Comparison of ENCODE assay signal across 9 cellular contexts in the genomic region with DNA sequence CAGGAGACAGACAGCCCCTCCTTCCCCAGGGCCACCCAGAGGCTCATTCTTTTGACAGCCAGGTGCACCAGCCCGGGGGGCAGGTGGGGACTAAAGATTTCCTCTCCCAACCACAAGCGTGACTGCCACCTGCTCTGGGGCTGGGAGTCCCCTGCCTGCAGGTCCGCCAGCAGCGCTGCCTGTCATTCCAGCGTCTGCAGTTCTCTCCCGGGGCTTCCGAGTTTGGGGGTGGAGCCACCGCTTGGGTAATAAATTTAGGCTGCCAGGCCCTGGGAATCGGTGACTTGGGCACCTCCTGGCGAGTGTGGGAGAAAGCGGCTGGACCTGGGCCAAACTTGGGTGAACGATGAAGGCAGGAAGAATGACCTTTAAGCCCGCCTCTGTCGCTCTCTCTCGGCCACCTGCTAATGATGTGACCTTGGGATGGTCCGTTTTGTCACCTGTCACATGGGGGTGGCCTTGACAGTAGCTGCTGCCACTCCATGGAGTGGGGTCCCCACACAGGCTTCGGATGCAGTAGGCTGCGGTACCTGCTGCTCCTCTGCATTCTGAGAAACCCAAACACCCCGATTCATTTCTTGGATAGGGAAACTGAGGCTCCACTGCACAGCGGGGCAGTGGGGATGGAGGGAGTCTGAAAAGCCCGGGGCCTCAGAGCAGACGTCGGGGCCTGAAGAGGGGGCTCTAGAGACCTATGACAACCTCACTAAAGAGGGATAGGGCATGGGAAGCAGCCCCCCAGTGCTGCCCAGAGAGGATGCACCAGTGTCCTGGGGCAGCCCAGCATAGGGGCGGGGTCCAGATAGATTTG. TPM values are rescaled to one million over a fixed set of nuclear protein-coding genes. Genes with fewer than 3 reads are reported as not detected.
DNase-seq lines count a peak whose midpoint lies in the region; ATAC-seq, FAIRE-seq and TF ChIP-seq lines count a peak whose summit lies in the region.
"Had no signal": no experiment of that assay in that cellular context is flagged by ENCODE, and none has a peak within 500 bp of the region (broad histone marks: within the 10 kb centered on the region; RNA-seq: fewer than 3 reads in every experiment).

No MANE protein-coding gene starts in this region.

- H3K27me3 ChIP-seq in left ventricle myocardium inferior (ENCODE audit: low read depth) (peaks cover 53% of the 10 kb centered on the region), spleen (replicated peaks in 1 of 7) (peaks cover 0 to 50% (median 21%) of the 10 kb centered on the region in 7 donors)

- WGBS in A549 (ENCODE audit: missing lambda C conversion rate), result 53% methylated on average over 4 of the region's 24 CpGs
- 14 to 21% (median 18%) methylated on average over 22 to 24 of the region's 24 CpGs for whole genome bisulfite sequencing in spleen, 5 donors

- TF ChIP-seq EP300 in A549 (IDR thresholded peaks at IDR 0.05), result no peak

- H3K27me3 Mint-ChIP-seq in activated T-cell treated with anti-CD3 and anti-CD28 coated beads, Interleukin-2, amount 50 U/mL, for 72 hours (ENCODE audit: low read depth), result no peaks in the 10 kb centered on the region

- ATAC-seq in A549 (peak; percentile 22 to 36; a peak in 3 of 6 replicates), HG02840 (IDR thresholded peaks at IDR 0.05; ENCODE audit: low FRiP score, unreplicated experiment) (no peak), GM21723 (IDR thresholded peaks at IDR 0.05; ENCODE audit: unreplicated experiment) (no peak)
- ATAC-seq in activated T-cell treated with anti-CD3 and anti-CD28 coated beads, Interleukin-2, amount 50 U/mL, for 72 hours (replicated peaks in 1 of 2), result no peak

- H3K4me3 Mint-ChIP-seq in activated T-cell treated with anti-CD3 and anti-CD28 coated beads, Interleukin-2, amount 50 U/mL, for 72 hours, result peak overlapping the region; percentile 98 to 100

- POLR2A ChIA-PET in A549 (lab: Yijun Ruan, JAX), result interaction anchor here (1.3 to 2.7 kb wide), 2 partner anchors 19 to 77 kb away, joined by 7 to 42 read pairs; partner anchors contain the start of genes NDUFA11 and VMAC

- H3K4me2 ChIP-seq in A549, result peak overlapping the region; percentile 89

- peak overlapping the region; percentile 99 for H3K27ac Mint-ChIP-seq in activated T-cell treated with anti-CD3 and anti-CD28 coated beads, Interleukin-2, amount 50 U/mL, for 72 hours

- H3K4me1 ChIP-seq in A549, result peaks cover 26% of the 10 kb centered on the region
- peaks cover 31% of the 10 kb centered on the region for H3K4me1 ChIP-seq in left ventricle myocardium inferior
- peaks cover 4 to 32% (median 25%) of the 10 kb centered on the region in 6 donors for H3K4me1 ChIP-seq in spleen

- peaks cover 8% of the 10 kb centered on the region for H3K4me1 Mint-ChIP-seq in activated T-cell treated with anti-CD3 and anti-CD28 coated beads, Interleukin-2, amount 50 U/mL, for 72 hours (ENCODE audit: low read depth)

- DNase-seq in A549 (ENCODE audit: low read depth in 1 of 2, low spot score in 1 of 2) (peak; percentile 65 to 70), GM19238 (ENCODE audit: insufficient read length, low spot score) (peak; percentile 53), NCI-H2196 (lab: John Stamatoyannopoulos, UW; ENCODE audit: unreplicated experiment) (peak; percentile 93), left ventricle myocardium inferior (peak; percentile 66), spleen (peak; percentile 77)
- DNase-seq in activated T-cell treated with anti-CD3 and anti-CD28 coated beads, Interleukin-2, amount 50 U/mL, for 72 hours, result peak; percentile 13 to 22

- TF ChIP-seq CTCF in A549 (IDR thresholded peaks at IDR 0.05) (no peak; the same call in 2 of the 3 replicates), left ventricle myocardium inferior (IDR thresholded peaks at IDR 0.05; ENCODE audit: borderline replicate concordance) (peak; percentile 26), spleen (IDR thresholded peaks at IDR 0.05 in 8 of 11, conservative IDR thresholded peaks at IDR 0.05 in 3 of 11) (no peak)

- intact Hi-C loops in left ventricle myocardium inferior (cut with micrococcal nuclease), result no loop called here
- intact Hi-C loops in spleen (cut with DNase I; ENCODE audit: low total_unique reads), result no loop called here

- no peak for FAIRE-seq in A549 (lab: Jason Lieb, UNC)

- H3K27ac ChIP-seq in A549 (peak overlapping the region; percentile 91 to 98), left ventricle myocardium inferior (replicated peaks) (peak overlapping the region; percentile 79), spleen (peak overlapping the region in 3 of 8 donors; percentile 5 to 85 (median 79))
- H3K27ac ChIP-seq: thoracic aorta had no signal

- H3K4me3 ChIP-seq in A549, result peak overlapping the region; percentile 64
- peak overlapping the region; percentile 61 for H3K4me3 ChIP-seq in left ventricle myocardium inferior
- H3K4me3 ChIP-seq in spleen, result peak overlapping the region in 2 of 8 donors; percentile 45 to 73

- H3K9me3 Mint-ChIP-seq in activated T-cell treated with anti-CD3 and anti-CD28 coated beads, Interleukin-2, amount 50 U/mL, for 72 hours, result no peaks in the 10 kb centered on the region

- H3K9me3 ChIP-seq in A549 (no peaks in the 10 kb centered on the region), left ventricle myocardium inferior (replicated peaks) (no peaks in the 10 kb centered on the region), spleen (peaks cover 0 to 4% (median 0%) of the 10 kb centered on the region in 8 donors)
- H3K9me3 ChIP-seq: thoracic aorta had no signal

- CTCF ChIA-PET in A549 (lab: Yijun Ruan, JAX), result interaction anchor here (0.7 to 8.5 kb wide), 3 partner anchors 23 to 65 kb away, joined by 3 to 74 read pairs (median 4); partner anchors contain the start of gene NRTN

- no peaks in the 10 kb centered on the region for H3K36me3 ChIP-seq in left ventricle myocardium inferior
- no peaks in the 10 kb centered on the region for H3K36me3 ChIP-seq in spleen
- H3K36me3 ChIP-seq: thoracic aorta had no signal

- no peak for TF ChIP-seq POLR2A in A549 (IDR thresholded peaks at IDR 0.05; ENCODE audit: low read length)
- no peak for TF ChIP-seq POLR2A in spleen (IDR thresholded peaks at IDR 0.05)

- no peak for TF ChIP-seq RAD21 in A549 (conservative IDR thresholded peaks at IDR 0.05 in 1 of 2, IDR thresholded peaks at IDR 0.05 in 1 of 2)

- H3K36me3 Mint-ChIP-seq in activated T-cell treated with anti-CD3 and anti-CD28 coated beads, Interleukin-2, amount 50 U/mL, for 72 hours (ENCODE audit: insufficient read depth in 2 of 2), result peaks cover 2% of the 10 kb centered on the region in 2 donors

RNA-seq across cellular contexts. Expression of gene FUT6, which starts 12.8 kb away (rescaled TPM):
- polyA plus RNA-seq in A549 (2011; rRNA removed) (0.12 TPM in 1 of 2 replicates, not detected in the other), A549 (2017; fragmentation: RNase III; extraction: RNeasy Plus Mini Kit Qiagen cat#74134 plus additional on column Dnase treatment) (not detected in 3 replicates), spleen (under 1 TPM; 0.06 to 0.13 (median 0.07) TPM)
- 0.03 and 0.05 TPM in 2 replicates for polyA plus RNA-seq in A549 (2012; cell fraction: cytosol; rRNA removed)
- polyA plus RNA-seq in A549 (2012; cell fraction: nucleus; rRNA removed), result not detected in 2 replicates
- polyA minus RNA-seq in A549 (2011; rRNA and poly(A)+ RNA removed), result not detected in 2 replicates
- total RNA-seq in activated T-cell treated with anti-CD3 and anti-CD28 coated beads, Interleukin-2, amount 50 U/mL, for 72 hours, result under 1 TPM in 1 of 2 donors, not detected in 1; 0.21 TPM
- total RNA-seq in left ventricle myocardium inferior (not detected), spleen (under 1 TPM in 2 of 7 donors, not detected in 5; 0.20 to 0.44 TPM)
- total RNA-seq: thoracic aorta had no signal

RNA-seq across cellular contexts. Expression of gene NRTN, which starts 21.9 kb away (rescaled TPM):
- polyA plus RNA-seq in A549 (2011; rRNA removed) (0.32 and 0.38 TPM in 2 replicates), A549 (2017; fragmentation: RNase III; extraction: RNeasy Plus Mini Kit Qiagen cat#74134 plus additional on column Dnase treatment) (0.45 to 0.61 TPM (median 0.50 TPM) in 3 replicates), spleen (under 1 TPM in 2 of 3 donors, not detected in 1; 0.29 to 0.30 TPM)
- 0.86 and 1.1 TPM in 2 replicates for polyA plus RNA-seq in A549 (2012; cell fraction: cytosol; rRNA removed)
- 0.67 and 0.88 TPM in 2 replicates for polyA plus RNA-seq in A549 (2012; cell fraction: nucleus; rRNA removed)
- 0.24 and 0.33 TPM in 2 replicates for polyA minus RNA-seq in A549 (2011; rRNA and poly(A)+ RNA removed)
- 1 to 10 TPM; 2.7 to 3.7 TPM for total RNA-seq in activated T-cell treated with anti-CD3 and anti-CD28 coated beads, Interleukin-2, amount 50 U/mL, for 72 hours
- total RNA-seq in left ventricle myocardium inferior (22.8 TPM), spleen (1 to 10 TPM in 1 of 7 donors, under 1 TPM in 2, not detected in 4; 0.32 to 2.3 (median 0.72) TPM)
- total RNA-seq: thoracic aorta had no signal

RNA-seq across cellular contexts. Expression of gene FUT3, which starts 24.5 kb away (rescaled TPM):
- polyA plus RNA-seq in A549 (2011; rRNA removed) (0.09 and 0.20 TPM in 2 replicates), A549 (2017; fragmentation: RNase III; extraction: RNeasy Plus Mini Kit Qiagen cat#74134 plus additional on column Dnase treatment) (0.09 TPM in 1 of 3 replicates, not detected in the others), spleen (under 1 TPM in 2 of 3 donors, not detected in 1; 0.06 to 0.12 TPM)
- 0.03 and 0.04 TPM in 2 replicates for polyA plus RNA-seq in A549 (2012; cell fraction: cytosol; rRNA removed)
- polyA plus RNA-seq in A549 (2012; cell fraction: nucleus; rRNA removed), result 0.20 and 0.59 TPM in 2 replicates
- polyA minus RNA-seq in A549 (2011; rRNA and poly(A)+ RNA removed), result not detected in 2 replicates
- 1 to 10 TPM; 1.7 to 3.6 TPM for total RNA-seq in activated T-cell treated with anti-CD3 and anti-CD28 coated beads, Interleukin-2, amount 50 U/mL, for 72 hours
- total RNA-seq in left ventricle myocardium inferior (not detected), spleen (not detected)
- total RNA-seq: thoracic aorta had no signal

RNA-seq across cellular contexts. Expression of gene DUS3L, which starts 35.8 kb away (rescaled TPM):
- 15.5 and 16.3 TPM in 2 replicates for polyA plus RNA-seq in A549 (2011; rRNA removed)
- polyA plus RNA-seq in A549 (2012; cell fraction: cytosol; rRNA removed), result 53.3 and 66.5 TPM in 2 replicates
- 222 and 288 TPM in 2 replicates for polyA plus RNA-seq in A549 (2012; cell fraction: nucleus; rRNA removed)
- polyA plus RNA-seq in A549 (2017; fragmentation: RNase III; extraction: RNeasy Plus Mini Kit Qiagen cat#74134 plus additional on column Dnase treatment), result 26.9 to 29.4 TPM (median 27.9 TPM) in 3 replicates
- polyA minus RNA-seq in A549 (2011; rRNA and poly(A)+ RNA removed), result 10.9 and 20.9 TPM in 2 replicates
- 10 to 100 TPM; 40.7 to 55.8 TPM for total RNA-seq in activated T-cell treated with anti-CD3 and anti-CD28 coated beads, Interleukin-2, amount 50 U/mL, for 72 hours
- 14.1 TPM for total RNA-seq in left ventricle myocardium inferior
- total RNA-seq in spleen, result 10 to 100 TPM; 22.7 to 63.9 (median 34.5) TPM
- polyA plus RNA-seq in spleen, result 10 to 100 TPM; 31.3 to 57.4 (median 52.5) TPM

RNA-seq across cellular contexts. Expression of gene PRR22, which starts 42.2 kb away (rescaled TPM):
- polyA plus RNA-seq in A549 (2011; rRNA removed), result 0.46 and 0.65 TPM in 2 replicates
- polyA plus RNA-seq in A549 (2012; cell fraction: cytosol; rRNA removed), result 2.4 and 3.6 TPM in 2 replicates
- 27.6 and 34.7 TPM in 2 replicates for polyA plus RNA-seq in A549 (2012; cell fraction: nucleus; rRNA removed)
- 2.0 to 2.3 TPM (median 2.2 TPM) in 3 replicates for polyA plus RNA-seq in A549 (2017; fragmentation: RNase III; extraction: RNeasy Plus Mini Kit Qiagen cat#74134 plus additional on column Dnase treatment)
- polyA minus RNA-seq in A549 (2011; rRNA and poly(A)+ RNA removed), result 0.25 and 0.29 TPM in 2 replicates
- total RNA-seq in activated T-cell treated with anti-CD3 and anti-CD28 coated beads, Interleukin-2, amount 50 U/mL, for 72 hours, result 1 to 10 TPM; 4.6 to 4.7 TPM
- 1.1 TPM for total RNA-seq in left ventricle myocardium inferior
- 1 to 10 TPM; 1.4 to 4.7 (median 2.4) TPM for total RNA-seq in spleen
- 10 to 100 TPM in 2 of 3 donors, 1 to 10 TPM in 1; 4.9 to 11.4 (median 10.6) TPM for polyA plus RNA-seq in spleen

Comparison
In these comparisons a context has a peak if more than half of its experiments do, and no peak if none do; other contexts are left out.
1. ATAC-seq: peak in A549 (2 of 2); none in activated T-cell treated with anti-CD3 and anti-CD28 coated beads, Interleukin-2, amount 50 U/mL, for 72 hours (0 of 2), HG02840 (single experiment) and GM21723 (single experiment).
2. DNase-seq: peak in every context shown above with its lines; median percentile 93 in NCI-H2196; 77 in spleen; 68 in A549; 66 in left ventricle myocardium inferior; 53 in GM19238; 18 in activated T-cell treated with anti-CD3 and anti-CD28 coated beads, Interleukin-2, amount 50 U/mL, for 72 hours.